Comparison of ENCODE assay signal across 9 cellular contexts in the genomic region with DNA sequence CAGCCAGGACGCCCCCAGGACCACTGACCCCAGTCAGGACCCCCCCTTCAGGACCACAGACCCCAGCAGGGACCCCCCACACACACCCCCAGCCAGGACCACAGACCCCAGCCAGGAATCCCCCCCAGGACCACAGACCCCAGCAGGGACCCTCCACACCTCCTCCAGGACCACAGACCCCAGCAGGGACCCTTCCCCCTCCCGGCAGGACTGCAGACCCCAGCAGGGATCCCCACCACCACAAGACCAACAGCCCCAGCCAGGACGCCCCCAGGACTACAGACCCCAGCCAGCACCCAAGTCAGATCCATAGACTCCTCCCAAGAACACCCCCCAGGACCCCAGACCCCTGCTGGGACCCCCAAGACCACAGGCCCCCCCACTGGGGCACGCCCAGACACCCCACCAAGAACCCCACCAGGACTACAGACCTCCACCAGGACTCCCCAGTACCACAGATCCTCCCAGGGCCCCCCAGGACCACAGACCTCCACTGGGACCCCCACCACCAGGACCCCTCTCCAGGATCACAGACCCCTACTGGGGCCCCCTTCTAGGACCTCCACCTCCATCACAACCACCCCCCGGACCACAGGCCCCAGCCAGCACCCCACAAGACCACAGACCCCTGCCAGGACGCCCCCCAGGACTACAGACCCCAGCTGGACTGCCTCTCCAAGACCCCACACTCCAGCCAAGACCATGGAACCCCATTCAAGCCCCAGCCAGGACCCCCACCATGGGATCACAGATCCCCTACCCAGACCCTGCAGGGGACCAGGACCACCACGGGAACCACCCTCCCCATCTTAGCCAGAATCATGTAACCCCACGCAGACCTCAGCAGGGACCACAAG. TPM values are rescaled to one million over a fixed set of nuclear protein-coding genes. Genes with fewer than 3 reads are reported as not detected.
A peak's percentile ranks its signal among the peaks of the same experiment; 100 is the strongest.
DNase-seq lines count a peak whose midpoint lies in the region; ATAC-seq and TF ChIP-seq lines count a peak whose summit lies in the region.
"Had no signal": no experiment of that assay in that cellular context is flagged by ENCODE, and none has a peak within 500 bp of the region (broad histone marks: within the 10 kb centered on the region; RNA-seq: fewer than 3 reads in every experiment).

No MANE protein-coding gene starts in this region.

- ATAC-seq in HG03378 (IDR thresholded peaks at IDR 0.05; ENCODE audit: unreplicated experiment) (no peak), GM18868 (IDR thresholded peaks at IDR 0.05; ENCODE audit: unreplicated experiment) (no peak)

- H3K9me3 Mint-ChIP-seq in activated naive CD8-positive, alpha-beta T cell treated with anti-CD3 and anti-CD28 coated beads for 36 hours = no peaks in the 10 kb centered on the region

- peak overlapping the region; percentile 76 for H3K27ac Mint-ChIP-seq in activated naive CD8-positive, alpha-beta T cell treated with anti-CD3 and anti-CD28 coated beads for 36 hours

- H3K4me3 Mint-ChIP-seq in activated naive CD8-positive, alpha-beta T cell treated with anti-CD3 and anti-CD28 coated beads for 36 hours = peak overlapping the region; percentile 71

- H3K4me1 ChIP-seq in thymus (ENCODE audit: control insufficient read depth, insufficient read depth, low read length) = peaks cover 12% of the 10 kb centered on the region

- peak overlapping the region; percentile 86 for H3K4me3 ChIP-seq in kidney epithelial cell (ENCODE audit: low read depth, low read length)
- peak overlapping the region; percentile 94 for H3K4me3 ChIP-seq in thymus (ENCODE audit: low read length)

- H3K27me3 ChIP-seq in kidney epithelial cell (ENCODE audit: control insufficient read depth, insufficient read depth, low read length) = no peaks in the 10 kb centered on the region
- no peaks in the 10 kb centered on the region for H3K27me3 ChIP-seq in thymus (ENCODE audit: control insufficient read depth, insufficient read depth)

- H3K4me1 Mint-ChIP-seq in activated naive CD8-positive, alpha-beta T cell treated with anti-CD3 and anti-CD28 coated beads for 36 hours = peaks cover 25% of the 10 kb centered on the region

- peaks cover 12% of the 10 kb centered on the region for H3K36me3 Mint-ChIP-seq in activated naive CD8-positive, alpha-beta T cell treated with anti-CD3 and anti-CD28 coated beads for 36 hours

- peak; percentile 61 for DNase-seq in activated effector memory CD4-positive, alpha-beta T cell treated with anti-CD3 and anti-CD28 coated beads, Interleukin-2, amount 50 U/mL, for 16 hours
- no peak for DNase-seq in activated effector memory CD4-positive, alpha-beta T cell treated with Interleukin-2 at 50 U/mL for 16 hours
- DNase-seq in activated naive CD8-positive, alpha-beta T cell treated with anti-CD3 and anti-CD28 coated beads for 36 hours = no peak
- DNase-seq in kidney epithelial cell (ENCODE audit: low read depth) (no peak), COLO829 (ENCODE audit: low spot score) (no peak)
- DNase-seq: NCI-H2029 had no signal

- H3K27me3 Mint-ChIP-seq in activated naive CD8-positive, alpha-beta T cell treated with anti-CD3 and anti-CD28 coated beads for 36 hours = no peaks in the 10 kb centered on the region

- H3K27ac ChIP-seq in thymus (ENCODE audit: low read depth) = no peak overlapping the region

- no peaks in the 10 kb centered on the region for H3K9me3 ChIP-seq in thymus (ENCODE audit: control insufficient read depth)

- no peak for TF ChIP-seq CTCF in kidney epithelial cell (IDR thresholded peaks at IDR 0.05; ENCODE audit: insufficient read depth, low read length, poor library complexity, severe bottlenecking)

- 84% methylated on average over 8 of the region's 8 CpGs for WGBS in thymus

- no peaks in the 10 kb centered on the region for H3K36me3 ChIP-seq in kidney epithelial cell (ENCODE audit: control insufficient read depth, insufficient read depth, low read length)
- no peaks in the 10 kb centered on the region for H3K36me3 ChIP-seq in thymus (ENCODE audit: control insufficient read depth, insufficient read depth)

RNA-seq across cellular contexts. Expression of a gene that starts 0.7 kb away (rescaled TPM):
- total RNA-seq in activated naive CD8-positive, alpha-beta T cell treated with anti-CD3 and anti-CD28 coated beads for 36 hours = 10 to 100 TPM; 18.2 to 19.7 TPM
- total RNA-seq in kidney epithelial cell = 31.2 and 41.9 TPM in 2 replicates
- 11.2 TPM for polyA plus RNA-seq in thymus

RNA-seq across cellular contexts. Expression of a gene that starts 0.7 kb away (rescaled TPM):
- 10 to 100 TPM; 33.2 to 36.0 TPM for total RNA-seq in activated naive CD8-positive, alpha-beta T cell treated with anti-CD3 and anti-CD28 coated beads for 36 hours
- total RNA-seq in kidney epithelial cell = 42.8 and 48.3 TPM in 2 replicates
- 23.7 TPM for polyA plus RNA-seq in thymus
